Comparison of ENCODE assay signal across 8 cellular contexts in the genomic region with DNA sequence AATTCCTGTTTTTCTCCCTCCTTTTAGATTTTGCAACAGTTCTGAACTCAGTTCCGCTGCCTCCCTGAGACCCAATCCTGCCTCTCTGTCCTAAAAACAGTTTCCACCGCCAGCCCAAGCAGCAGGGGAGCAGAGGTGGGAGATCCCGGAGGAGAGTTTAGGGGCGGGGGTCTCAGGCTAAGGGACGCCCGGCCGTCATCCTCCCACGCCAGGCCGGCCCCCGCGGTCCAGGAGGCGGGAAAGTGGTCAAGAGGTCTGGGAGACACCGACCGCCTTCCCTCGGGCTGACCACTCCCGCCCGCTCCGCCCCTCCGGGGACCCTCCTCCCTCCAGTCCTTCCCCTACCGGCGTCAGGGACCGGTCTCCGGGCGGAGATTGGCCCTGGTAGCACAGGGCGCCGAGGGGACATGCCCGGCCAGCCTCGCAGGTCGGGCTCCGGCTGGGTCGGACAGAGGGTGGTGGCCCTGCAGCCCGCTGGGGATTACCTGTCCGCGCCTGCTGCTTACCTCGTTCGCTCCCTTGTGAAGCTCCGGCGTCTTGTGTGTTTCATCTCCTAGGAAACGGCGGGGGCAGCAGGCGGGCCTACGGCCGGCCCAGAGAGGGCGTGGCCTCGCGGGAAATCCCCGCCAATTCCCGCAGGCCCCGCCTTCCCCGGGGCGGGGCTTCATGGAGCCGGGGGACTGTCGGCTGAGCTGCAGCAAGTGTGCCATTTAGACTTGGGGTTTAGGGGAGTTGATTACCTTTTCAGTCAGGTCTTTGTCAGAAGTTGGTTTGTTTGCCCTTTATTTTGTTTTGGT. TPM values are rescaled to one million over a fixed set of nuclear protein-coding genes. Genes with fewer than 3 reads are reported as not detected.
DNase-seq lines count a peak whose midpoint lies in the region; ATAC-seq, FAIRE-seq and TF ChIP-seq lines count a peak whose summit lies in the region.

MAK (minus strand) TSS at position 543 of the 797 bp plus-strand sequence. CDS start 7,891 bp downstream, outside the sequence.

- DNase-seq in GM12891 (ENCODE audit: insufficient read length, low spot score): peak; percentile 92
- peak; percentile 58 for DNase-seq in NCI-H1417 treated with DMSO at 0.1 percent for 48 hours (lab: John Stamatoyannopoulos, UW)
- DNase-seq in T follicular helper cell (ENCODE audit: low read depth): peak; percentile 79
- DNase-seq in amniotic epithelial cell (ENCODE audit: low read depth): peak; percentile 68
- DNase-seq in left ventricle myocardium superior: peak; percentile 90
- peak; percentile 90 for DNase-seq in prostate gland (ENCODE audit: low spot score)

- no peak for TF ChIP-seq CTCF in prostate gland (IDR thresholded peaks at IDR 0.05)

- intact Hi-C loops in left ventricle myocardium superior (cut with micrococcal nuclease): no loop called here
- intact Hi-C loops in prostate gland (cut with DNase I): no loop called here

- 0 out of 2 replicates have a peak, but pooled peaks have one; percentile 44 for TF ChIP-seq POLR2A in GM12891 (IDR thresholded peaks at IDR 0.05; ENCODE audit: low read depth, low read length)
- TF ChIP-seq POLR2A in prostate gland (IDR thresholded peaks at IDR 0.05): peak; percentile 73

- no peaks in the 10 kb centered on the region for H3K9me3 ChIP-seq in prostate gland

- H3K36me3 ChIP-seq in prostate gland: no peaks in the 10 kb centered on the region
- H3K36me3 ChIP-seq in urinary bladder (ENCODE audit: insufficient read depth): no peaks in the 10 kb centered on the region

- H3K4me1 ChIP-seq in prostate gland (replicated peaks) (no peaks in the 10 kb centered on the region), urinary bladder (ENCODE audit: insufficient read depth) (peaks cover 1% of the 10 kb centered on the region)

- H3K27ac ChIP-seq in prostate gland (peak within 1 kb of the TSS; percentile 51 to 57), urinary bladder (ENCODE audit: low read depth) (no peak within 1 kb of the TSS)

- WGBS in prostate gland: under 1% methylated on average over 41 of the region's 53 CpGs
- WGBS in urinary bladder: under 1% methylated on average over 53 of the region's 53 CpGs

- no peak for FAIRE-seq in GM12891 (lab: Jason Lieb, UNC)

- peak within 1 kb of the TSS; percentile 45 to 57 for H3K4me3 ChIP-seq in prostate gland
- peak within 1 kb of the TSS; percentile 47 for H3K4me3 ChIP-seq in urinary bladder (ENCODE audit: low read depth, low read length)

- no peaks in the 10 kb centered on the region for H3K27me3 ChIP-seq in prostate gland (replicated peaks; ENCODE audit: insufficient read depth)

- peak; percentile 71 for ATAC-seq in HG02763 (IDR thresholded peaks at IDR 0.05; ENCODE audit: unreplicated experiment)
- ATAC-seq in left ventricle myocardium superior: peak; percentile 99

TF ChIP-seq in GM12891, 5 proteins besides CTCF, POLR2A, EP300 and RAD21:
- TF ChIP-seq POLR2AphosphoS5 (IDR thresholded peaks at IDR 0.05; ENCODE audit: low read depth, low read length) (no peak), POU2F2 (IDR thresholded peaks at IDR 0.05; ENCODE audit: low read depth, low read length) (no peak), TAF1 (IDR thresholded peaks at IDR 0.05; ENCODE audit: low read depth, low read length) (0 out of 2 replicates have a peak, but pooled peaks have one; percentile 12)

RNA-seq across cellular contexts. Expression of gene MAK, which starts in this region (rescaled TPM):
- polyA plus RNA-seq in GM12891 (2012; ENCODE audit: low read depth, missing spikeins): 0.08 TPM
- total RNA-seq in left ventricle myocardium superior: 0.07 TPM
- total RNA-seq in prostate gland: 1 to 10 TPM in 1 of 2 donors, under 1 TPM in 1; 0.09 to 1.8 TPM
- 0.05 TPM for total RNA-seq in urinary bladder
- polyA plus RNA-seq in urinary bladder: 0.06 TPM

Comparison
In these comparisons a context has a peak if more than half of its experiments do, and no peak if none do; other contexts are left out.
1. Peak in DNase-seq and ATAC-seq in left ventricle myocardium superior; RNA of the gene not detected or under 1 TPM.